In genomic region chr5:142592365-142592764, GRCh38 we compare ENCODE assay signal across 30 cellular contexts.
"Had no signal": no experiment of that assay in that cellular context is flagged by ENCODE, and none has a peak within 500 bp of the region (broad histone marks: within the 10 kb centered on the region; RNA-seq: fewer than 3 reads in every experiment).

No MANE protein-coding gene starts in this region.

- H3K9me3 ChIP-seq: neutrophil, pancreas, prostate gland, right lobe of liver, sigmoid colon, spleen, suprapubic skin, testis, tibial artery, transverse colon, vagina had no signal

- H3K4me1 Mint-ChIP-seq: naive B cell; natural killer cell; stimulated activated memory B cell treated with anti-CD40 and anti-IgM and Interleukin-4, amounts not matched to agents 10 μg/mL and 1 μg/mL and 100 μg/mL, for 72 hours; stimulated activated naive CD8-positive, alpha-beta T cell treated with anti-CD3 and anti-CD28 coated beads, Interleukin-15, amount 100 ng/mL, for 72 hours had no signal

- H3K4me3 ChIP-seq: pancreas, prostate gland, right lobe of liver, sigmoid colon, spleen, suprapubic skin, testis, tibial artery, transverse colon, vagina had no signal

- H3K4me1 ChIP-seq: pancreas, prostate gland, right lobe of liver, sigmoid colon, spleen, suprapubic skin, transverse colon, vagina had no signal

- H3K27ac Mint-ChIP-seq: naive B cell; natural killer cell; nephron progenitor cell; stimulated activated memory B cell treated with anti-CD40 and anti-IgM and Interleukin-4, amounts not matched to agents 10 μg/mL and 1 μg/mL and 100 μg/mL, for 72 hours; stimulated activated naive CD8-positive, alpha-beta T cell treated with anti-CD3 and anti-CD28 coated beads, Interleukin-15, amount 100 ng/mL, for 72 hours; type B pancreatic cell had no signal

- H3K4me3 Mint-ChIP-seq: naive B cell; natural killer cell; nephron progenitor cell; neural crest cell; stimulated activated memory B cell treated with anti-CD40 and anti-IgM and Interleukin-4, amounts not matched to agents 10 μg/mL and 1 μg/mL and 100 μg/mL, for 72 hours; stimulated activated naive CD8-positive, alpha-beta T cell treated with anti-CD3 and anti-CD28 coated beads, Interleukin-15, amount 100 ng/mL, for 72 hours; type B pancreatic cell had no signal

- H3K36me3 Mint-ChIP-seq: natural killer cell; stimulated activated memory B cell treated with anti-CD40 and anti-IgM and Interleukin-4, amounts not matched to agents 10 μg/mL and 1 μg/mL and 100 μg/mL, for 72 hours; type B pancreatic cell had no signal

- H3K36me3 ChIP-seq: neutrophil, pancreas, prostate gland, right lobe of liver, sigmoid colon, spleen, suprapubic skin, transverse colon, vagina had no signal

- H3K27ac ChIP-seq: neutrophil, pancreas, prostate gland, right lobe of liver, sigmoid colon, spleen, suprapubic skin, testis, tibial artery, vagina had no signal

- H3K9me3 Mint-ChIP-seq: natural killer cell; neural crest cell; stimulated activated naive CD8-positive, alpha-beta T cell treated with anti-CD3 and anti-CD28 coated beads, Interleukin-15, amount 100 ng/mL, for 72 hours had no signal

- DNase-seq: naive B cell; natural killer cell; nephron progenitor cell; nucleus accumbens; pancreas; right cardiac atrium; right lobe of liver; sigmoid colon; small intestine; spleen; stimulated activated CD4-positive, alpha-beta T cell treated with anti-CD3 and anti-CD28 coated beads, Interleukin-12 subunit alpha, Interleukin-12 subunit beta, amount 100 ng/mL, for 4 hours; stimulated activated CD4-positive, alpha-beta T cell treated with anti-CD3 and anti-CD28 coated beads, Interleukin-1b, Interleukin-23, amount 100 ng/mL, for 48 hours; stimulated activated CD4-positive, alpha-beta T cell treated with anti-CD3 and anti-CD28 coated beads, Interleukin-4, amount 100 ng/mL, for 1 hour; stimulated activated CD4-positive, alpha-beta T cell treated with anti-CD3 and anti-CD28 coated beads, Interleukin-4, amount 100 ng/mL, for 4 hours; stimulated activated CD8-positive, alpha-beta memory T cell treated with anti-CD3 and anti-CD28 coated beads, Interleukin-4, amount 100 ng/mL, for 48 hours; stimulated activated naive CD4-positive, alpha-beta T cell; stimulated activated naive CD8-positive, alpha-beta T cell treated with anti-CD3 and anti-CD28 coated beads, Interleukin-15, amount 100 ng/mL, for 72 hours; stimulated activated naive CD8-positive, alpha-beta T cell treated with anti-CD3 and anti-CD28 coated beads, Interleukin-15, Interleukin-2, amounts not matched to agents 100 U/mL and 50 U/mL, for 24 hours; substantia nigra; testis; tibial artery; transverse colon had no signal

- ATAC-seq: natural killer cell; pancreas; right cardiac atrium; right lobe of liver; stimulated activated memory B cell treated with anti-CD40 and anti-IgM and Interleukin-4, amounts not matched to agents 10 μg/mL and 1 μg/mL and 100 μg/mL, for 72 hours; stimulated activated naive CD8-positive, alpha-beta T cell treated with anti-CD3 and anti-CD28 coated beads, Interleukin-15, amount 100 ng/mL, for 72 hours; stimulated activated naive CD8-positive, alpha-beta T cell treated with anti-CD3 and anti-CD28 coated beads, Interleukin-15, Interleukin-2, amounts not matched to agents 100 U/mL and 50 U/mL, for 24 hours had no signal

- H3K27me3 ChIP-seq: pancreas, right lobe of liver, sigmoid colon, suprapubic skin, testis, tibial artery, vagina had no signal

- FAIRE-seq: pancreas, small intestine, urothelium cell line had no signal
